In the genomic region with DNA sequence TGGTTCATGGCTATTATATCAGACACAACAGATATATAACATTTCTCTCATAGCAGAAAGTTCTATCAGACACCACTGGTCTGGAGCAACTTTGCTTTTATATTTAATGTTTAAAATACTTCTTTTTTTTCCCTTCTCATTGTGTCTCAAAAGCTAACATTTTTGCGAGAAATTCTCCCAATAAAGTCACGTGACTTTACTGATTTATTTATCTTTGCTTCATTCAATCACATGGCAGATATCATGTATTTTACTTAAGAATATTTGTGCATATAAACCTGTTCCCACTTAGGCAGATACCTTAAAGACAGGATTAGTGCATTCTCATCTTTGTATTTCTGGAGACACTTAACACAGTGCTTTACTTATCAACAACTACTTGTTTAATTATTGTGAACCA, we compare ENCODE assay signal across 32 cellular contexts.
"Had no signal": no experiment of that assay in that cellular context is flagged by ENCODE, and none has a peak within 500 bp of the region (broad histone marks: within the 10 kb centered on the region; RNA-seq: fewer than 3 reads in every experiment).

No MANE protein-coding gene starts in this region.

- ATAC-seq: activated naive CD4-positive, alpha-beta T cell treated with anti-CD3 and anti-CD28 coated beads, Interleukin-2, amount 50 U/mL, for 72 hours; activated naive CD8-positive, alpha-beta T cell treated with anti-CD3 and anti-CD28 coated beads, Interleukin-2, amount 50 U/mL, for 24 hours; activated T-cell treated with anti-CD3 and anti-CD28 coated beads, Interleukin-2, amount 50 U/mL, for 4 hours; activated T-cell treated with anti-CD3 and anti-CD28 coated beads, Interleukin-2, amount 50 U/mL, for 72 hours; activated T-helper 17 cell treated with anti-CD3 and anti-CD28 coated beads, Interleukin-2, amount 50 U/mL, for 72 hours; body of pancreas had no signal

- H3K27ac ChIP-seq: adrenal gland, ascending aorta, body of pancreas, brain microvascular endothelial cell, breast epithelium, cardiac muscle cell had no signal

- DNase-seq: activated effector memory CD4-positive, alpha-beta T cell treated with anti-CD3 and anti-CD28 coated beads, Interleukin-2, amount 50 U/mL, for 16 hours; activated effector memory CD4-positive, alpha-beta T cell treated with Interleukin-2 at 50 U/mL for 16 hours; activated gamma-delta T cell; activated gamma-delta T cell treated with Interleukin-2 at 50 U/mL for 16 hours; activated naive CD4-positive, alpha-beta T cell; activated naive CD4-positive, alpha-beta T cell treated with anti-CD3 and anti-CD28 coated beads for 36 hours; activated naive CD4-positive, alpha-beta T cell treated with anti-CD3 and anti-CD28 coated beads, Interleukin-2, amount 10 ng/mL, durations not matched to agents 7 days and 5 days; activated naive CD4-positive, alpha-beta T cell treated with anti-CD3 and anti-CD28 coated beads, Interleukin-2, amount 50 U/mL, for 16 hours; activated naive CD4-positive, alpha-beta T cell treated with Interleukin-2 at 50 U/mL for 16 hours; activated naive CD8-positive, alpha-beta T cell treated with anti-CD3 and anti-CD28 coated beads for 36 hours; activated naive CD8-positive, alpha-beta T cell treated with anti-CD3 and anti-CD28 coated beads, Interleukin-2, amount 10 ng/mL, durations not matched to agents 7 days and 5 days; activated naive CD8-positive, alpha-beta T cell treated with anti-CD3 and anti-CD28 coated beads, Interleukin-2, amount 50 U/mL, for 24 hours; activated T-cell treated with anti-CD3 and anti-CD28 coated beads, Interleukin-2, amount 50 U/mL, for 24 hours; activated T-cell treated with anti-CD3 and anti-CD28 coated beads, Interleukin-2, amount 50 U/mL, for 4 hours; activated T-cell treated with anti-CD3 and anti-CD28 coated beads, Interleukin-2, amount 50 U/mL, for 48 hours; activated T-cell treated with anti-CD3 and anti-CD28 coated beads, Interleukin-2, amount 50 U/mL, for 72 hours; adrenal gland; amniotic stem cell; amygdala; anterior cingulate cortex; aorta; body of pancreas; brain microvascular endothelial cell; caudate nucleus; central memory CD4-positive, alpha-beta T cell; cerebellar nuclear complex had no signal

- H3K9me3 ChIP-seq: ascending aorta, body of pancreas, breast epithelium had no signal

- FAIRE-seq: astrocyte had no signal

- H3K4me1 ChIP-seq: adrenal gland, ascending aorta, body of pancreas, breast epithelium had no signal

- H3K4me3 ChIP-seq: adrenal gland, ascending aorta, body of pancreas, breast epithelium, cardiac muscle cell had no signal

- H3K27me3 ChIP-seq: adrenal gland, ascending aorta, body of pancreas, brain microvascular endothelial cell, breast epithelium, cardiac muscle cell had no signal

- H3K36me3 ChIP-seq: adrenal gland, ascending aorta, brain microvascular endothelial cell, breast epithelium, cardiac muscle cell had no signal
